In genomic region chr19:32316034-32316433, GRCh38 we compare ENCODE assay signal across 20 cellular contexts. TPM values are rescaled to one million over a fixed set of nuclear protein-coding genes. Genes with fewer than 3 reads are reported as not detected.
A peak's percentile ranks its signal among the peaks of the same experiment; 100 is the strongest.
DNase-seq lines count a peak whose midpoint lies in the region; ATAC-seq, FAIRE-seq and TF ChIP-seq lines count a peak whose summit lies in the region.
"Had no signal": no experiment of that assay in that cellular context is flagged by ENCODE, and none has a peak within 500 bp of the region (broad histone marks: within the 10 kb centered on the region; RNA-seq: fewer than 3 reads in every experiment).

No MANE protein-coding gene starts in this region.

- 63% methylated on average over 6 of the region's 6 CpGs for WGBS in SK-N-SH (ENCODE audit: low lambda C conversion rate)
- WGBS in esophagus muscularis mucosa: 84% methylated on average over 6 of the region's 6 CpGs
- 67 to 76% methylated on average over 6 of the region's 6 CpGs for WGBS in pancreas, 2 donors

- no peak overlapping the region for H3K9ac ChIP-seq in SK-N-SH

- H3K4me1 ChIP-seq in SK-N-SH (ENCODE audit: control insufficient read depth in 1 of 2, insufficient read depth in 2 of 2, low read depth in 1 of 2, low read length in 1 of 2) (no peaks in the 10 kb centered on the region), esophagus muscularis mucosa (no peaks in the 10 kb centered on the region), mucosa of descending colon (ENCODE audit: low read depth) (no peaks in the 10 kb centered on the region), pancreas (no peaks in the 10 kb centered on the region)

- TF ChIP-seq RAD21 in SK-N-SH (IDR thresholded peaks at IDR 0.05; ENCODE audit: low read length): no peak

- DNase-seq in SK-N-SH (no peak), esophagus muscularis mucosa (ENCODE audit: extremely low spot score) (peak; percentile 47), ureter (ENCODE audit: low spot score) (peak; percentile 12), mucosa of descending colon (no peak), RWPE1 (ENCODE audit: low spot score) (no peak), pancreas (no peak)
- DNase-seq in Jurkat, Clone E6-1 (ENCODE audit: low read depth, low spot score): peak; percentile 21
- DNase-seq: 8988T, C1 segment of cervical spinal cord, DMS153, KG1, NCI-H1105, NCI-H187, NCI-H446, NCI-H774, Right ventricle myocardium superior had no signal

- FAIRE-seq in pancreas (lab: Jason Lieb, UNC): no peak
- FAIRE-seq: GM12892, HTR-8/SVneo had no signal

- H3K27ac ChIP-seq in SK-N-SH (ENCODE audit: low read depth in 2 of 2, low read length in 1 of 2) (no peak overlapping the region), esophagus muscularis mucosa (replicated peaks in 1 of 4) (no peak overlapping the region), RWPE1 (no peak overlapping the region), pancreas (no peak overlapping the region)

- H2AFZ ChIP-seq in SK-N-SH (ENCODE audit: low read depth): no peak overlapping the region

- POLR2A ChIA-PET in SK-N-SH (lab: Yijun Ruan, JAX): no interaction called here
- POLR2A ChIA-PET in RWPE1 (lab: Yijun Ruan, JAX; ENCODE audit: low non-redundant PET): no interaction called here

- intact Hi-C loops in esophagus muscularis mucosa (cut with DNase I): no loop called here
- intact Hi-C loops in mucosa of descending colon (cut with DNase I, micrococcal nuclease): no loop called here
- intact Hi-C loops in pancreas (cut with DNase I): no loop called here

- H4K20me1 ChIP-seq in SK-N-SH (ENCODE audit: insufficient read depth): no peaks in the 10 kb centered on the region

- CTCF ChIA-PET in SK-N-SH (lab: Yijun Ruan, JAX): interaction anchor here (0.9 kb wide), 1 partner anchor 23 kb away, joined by 3 read pairs; no protein-coding TSS in a partner anchor
- CTCF ChIA-PET in RWPE1 (lab: Yijun Ruan, JAX): no interaction called here

- TF ChIP-seq EP300 in SK-N-SH (IDR thresholded peaks at IDR 0.05; ENCODE audit: borderline replicate concordance in 1 of 2, low read depth in 1 of 2, low read length in 1 of 2): no peak
- TF ChIP-seq EP300 in esophagus muscularis mucosa (IDR thresholded peaks at IDR 0.05): no peak

- no peaks in the 10 kb centered on the region for H3K9me2 ChIP-seq in SK-N-SH

- H3K27me3 ChIP-seq in SK-N-SH (ENCODE audit: insufficient read depth) (no peaks in the 10 kb centered on the region), esophagus muscularis mucosa (peaks cover 0 to 12% (median 0%) of the 10 kb centered on the region in 4 donors), pancreas (no peaks in the 10 kb centered on the region)

- no peaks in the 10 kb centered on the region for H3K9me3 ChIP-seq in SK-N-SH
- no peaks in the 10 kb centered on the region for H3K9me3 ChIP-seq in esophagus muscularis mucosa
- H3K9me3 ChIP-seq in mucosa of descending colon: no peaks in the 10 kb centered on the region
- no peaks in the 10 kb centered on the region for H3K9me3 ChIP-seq in pancreas

- no peak for TF ChIP-seq CTCF in SK-N-SH (IDR thresholded peaks at IDR 0.05)
- TF ChIP-seq CTCF in esophagus muscularis mucosa (IDR thresholded peaks at IDR 0.05): no peak
- no peak for TF ChIP-seq CTCF in mucosa of descending colon (IDR thresholded peaks at IDR 0.05)
- TF ChIP-seq CTCF in RWPE1 (conservative IDR thresholded peaks at IDR 0.05; ENCODE audit: low read depth): no peak
- no peak for TF ChIP-seq CTCF in pancreas (IDR thresholded peaks at IDR 0.05)

- H3K4me3 ChIP-seq in SK-N-SH (ENCODE audit: low read depth in 2 of 2, low read length in 1 of 2) (no peak overlapping the region), esophagus muscularis mucosa (no peak overlapping the region), mucosa of descending colon (no peak overlapping the region), pancreas (no peak overlapping the region)
- H3K4me3 ChIP-seq in Jurkat, Clone E6-1 (ENCODE audit: low read length): no peak overlapping the region

- no peak for TF ChIP-seq POLR2A in esophagus muscularis mucosa (IDR thresholded peaks at IDR 0.05; ENCODE audit: low read depth)

- H3F3A ChIP-seq in SK-N-SH (replicated peaks; ENCODE audit: insufficient read depth): no peaks in the 10 kb centered on the region

- H3K79me2 ChIP-seq in SK-N-SH (ENCODE audit: insufficient read depth): no peaks in the 10 kb centered on the region

- no peaks in the 10 kb centered on the region for H3K36me3 ChIP-seq in SK-N-SH (replicated peaks in 1 of 2; ENCODE audit: control insufficient read depth in 1 of 2, insufficient read depth in 2 of 2, low read length in 1 of 2)
- no peaks in the 10 kb centered on the region for H3K36me3 ChIP-seq in esophagus muscularis mucosa
- H3K36me3 ChIP-seq in mucosa of descending colon (ENCODE audit: low read depth): no peaks in the 10 kb centered on the region
- no peaks in the 10 kb centered on the region for H3K36me3 ChIP-seq in pancreas

- no peak overlapping the region for H3K4me2 ChIP-seq in SK-N-SH

- no peak for ATAC-seq in SK-N-SH treated with all-trans-retinoic acid at 6 μM for 48 hours
- no peak for ATAC-seq in mucosa of descending colon
- ATAC-seq in pancreas: no peak
- ATAC-seq: Panc1 had no signal

TF ChIP-seq in SK-N-SH, 30 proteins besides CTCF, POLR2A, EP300 and RAD21 (continues in another document):
- TF ChIP-seq NFIC (IDR thresholded peaks at IDR 0.05; ENCODE audit: borderline replicate concordance) (no peak), REST (IDR thresholded peaks at IDR 0.05; ENCODE audit: low read depth, low read length) (peak; percentile 79; the same call in 1 of the 2 replicates), CHD2 (IDR thresholded peaks at IDR 0.05; ENCODE audit: low read length, partially characterized antibody) (no peak)

TF ChIP-seq in SK-N-SH treated with all-trans-retinoic acid at 6 μM for 48 hours, 23 proteins besides CTCF, POLR2A, EP300 and RAD21:
- TF ChIP-seq ZFP3 (CRISPR knock-in tag; IDR thresholded peaks at IDR 0.05) (no peak), ISL1 (CRISPR knock-in tag; IDR thresholded peaks at IDR 0.05) (no peak), ARNTL (CRISPR knock-in tag; IDR thresholded peaks at IDR 0.05; ENCODE audit: borderline replicate concordance, low read depth) (no peak), OSR1 (CRISPR knock-in tag; IDR thresholded peaks at IDR 0.05) (no peak)
TF ChIP-seq in SK-N-SH treated with all-trans-retinoic acid at 6 μM for 48 hours: peak in this region for 0.

RNA-seq across cellular contexts. Expression of gene ZNF507, which starts 29.4 kb away (rescaled TPM):
- polyA plus RNA-seq in SK-N-SH (2012; rRNA removed) (6.8 and 9.1 TPM in 2 replicates), pancreas (1 to 10 TPM; 3.5 to 6.2 TPM)
- polyA plus RNA-seq in SK-N-SH (2012; cell fraction: cytosol; rRNA removed): 7.8 and 8.8 TPM in 2 replicates
- 6.3 and 12.5 TPM in 2 replicates for polyA plus RNA-seq in SK-N-SH (2012; cell fraction: nucleus; rRNA removed)
- polyA plus RNA-seq in Jurkat, Clone E6-1 (2012; ENCODE audit: insufficient read depth, insufficient read length): 12.2 TPM
- total RNA-seq in esophagus muscularis mucosa (10 to 100 TPM; 12.6 to 19.1 (median 17.9) TPM), ureter (37.5 TPM), mucosa of descending colon (10 to 100 TPM; 18.4 to 29.5 (median 21.6) TPM), pancreas (10 to 100 TPM in 3 of 6 donors, 1 to 10 TPM in 3; 7.6 to 14.7 (median 9.6) TPM)

Comparison
In these comparisons a context has a peak if more than half of its experiments do, and no peak if none do; other contexts are left out.
1. DNase-seq: peak in Jurkat, Clone E6-1 (single experiment), esophagus muscularis mucosa (single experiment) and ureter (single experiment); none in SK-N-SH (single experiment), mucosa of descending colon (0 of 3), RWPE1 (single experiment) and pancreas (0 of 6).